8 cellular contexts compared by ENCODE assay signal in the genomic region with DNA sequence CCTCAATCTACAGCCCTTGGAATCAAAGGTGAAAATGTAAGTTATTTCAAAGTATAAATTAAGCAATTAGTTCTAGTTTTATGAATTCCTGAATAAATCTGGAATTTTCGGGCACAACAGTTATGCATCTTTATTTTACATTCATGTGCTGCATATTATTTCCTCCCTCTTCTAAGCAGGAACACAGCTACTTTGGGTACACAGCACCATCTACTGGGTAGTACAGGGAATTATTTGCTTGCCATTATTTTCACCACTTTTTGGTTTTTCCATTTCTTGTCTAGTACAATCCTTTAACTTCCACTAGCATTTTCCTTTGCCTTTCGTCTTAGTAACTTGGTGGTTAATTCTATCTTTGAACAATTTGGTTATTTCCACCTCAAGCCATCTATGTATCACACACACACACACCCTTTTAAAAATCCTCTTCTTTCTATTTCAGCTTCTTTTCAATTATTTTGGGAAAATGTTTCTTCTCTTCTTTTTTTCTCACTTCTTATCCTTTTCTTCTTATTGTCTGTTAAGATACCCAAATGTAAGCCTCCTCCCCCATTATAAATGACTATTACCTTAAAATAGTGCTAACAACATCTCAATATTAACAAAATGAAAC.
DNase-seq lines count a peak whose midpoint lies in the region; ATAC-seq and TF ChIP-seq lines count a peak whose summit lies in the region.

No MANE protein-coding gene starts in this region.

- ATAC-seq in right cardiac atrium = no peak
- ATAC-seq in CD4-positive, alpha-beta T cell (ENCODE audit: poor library complexity) = no peak

- no peaks in the 10 kb centered on the region for H3K4me1 Mint-ChIP-seq in CD4-positive, alpha-beta T cell (ENCODE audit: low read depth)

- DNase-seq in left ventricle myocardium inferior (no peak), right cardiac atrium (no peak), NCI-H146 (lab: John Stamatoyannopoulos, UW) (peak; percentile 10), amniotic stem cell (lab: John Stamatoyannopoulos, UW) (peak; percentile 12), lung microvascular endothelial cell (ENCODE audit: low read depth in 2 of 2) (peak; percentile 45 to 85), cortex of kidney (lab: John Stamatoyannopoulos, UW) (no peak)
- no peak for DNase-seq in CD4-positive, alpha-beta T cell
- no peak for DNase-seq in stimulated activated CD4-positive, alpha-beta T cell treated with anti-CD3 and anti-CD28 coated beads, Interleukin-2, amount 100 ng/mL, for 24 hours

- H3K4me3 ChIP-seq in left ventricle myocardium inferior = no peak overlapping the region
- H3K4me3 ChIP-seq in right cardiac atrium (ENCODE audit: low read length) = no peak overlapping the region

- POLR2A ChIA-PET in CD4-positive, alpha-beta T cell (lab: Charles Lee) = no interaction called here

- intact Hi-C loops in left ventricle myocardium inferior (cut with micrococcal nuclease) (loop anchor here (5.0 to 10.0 kb wide), 2 partner anchors 338 to 406 kb away; no protein-coding TSS in a partner anchor), right cardiac atrium (cut with DNase I) (loop anchor here in 2 of 4 donors (10.0 kb wide), 2 partner anchors 328 to 338 kb away; no protein-coding TSS in a partner anchor)
- intact Hi-C loops in CD4-positive, alpha-beta T cell (cut with DNase I, micrococcal nuclease) = no loop called here

- H3K36me3 Mint-ChIP-seq in CD4-positive, alpha-beta T cell (ENCODE audit: low read depth) = no peaks in the 10 kb centered on the region

- no peaks in the 10 kb centered on the region for H3K36me3 ChIP-seq in left ventricle myocardium inferior

- H3K27ac ChIP-seq in left ventricle myocardium inferior (replicated peaks) (no peak overlapping the region), right cardiac atrium (ENCODE audit: low read length) (no peak overlapping the region)
- no peak overlapping the region for H3K27ac ChIP-seq in CD4-positive, alpha-beta T cell (ENCODE audit: low read depth, low read length)

- peaks cover 20% of the 10 kb centered on the region for H3K9me3 Mint-ChIP-seq in CD4-positive, alpha-beta T cell

- 23% methylated on average over 2 of the region's 2 CpGs for WGBS in right cardiac atrium

- H3K4me1 ChIP-seq in left ventricle myocardium inferior (no peaks in the 10 kb centered on the region), right cardiac atrium (ENCODE audit: control insufficient read depth, insufficient read depth, low read length) (no peaks in the 10 kb centered on the region)

- peaks cover 19% of the 10 kb centered on the region for H3K9me3 ChIP-seq in left ventricle myocardium inferior (replicated peaks)
- no peaks in the 10 kb centered on the region for H3K9me3 ChIP-seq in right cardiac atrium (ENCODE audit: control insufficient read depth, low read length)
- H3K9me3 ChIP-seq in CD4-positive, alpha-beta T cell (ENCODE audit: control insufficient read depth, low read length) = peaks cover 15% of the 10 kb centered on the region

- H3K27me3 ChIP-seq in left ventricle myocardium inferior (ENCODE audit: low read depth) (no peaks in the 10 kb centered on the region), right cardiac atrium (ENCODE audit: control insufficient read depth, insufficient read depth) (no peaks in the 10 kb centered on the region)
- H3K27me3 ChIP-seq in CD4-positive, alpha-beta T cell (ENCODE audit: control insufficient read depth, insufficient read depth, low read length) = no peaks in the 10 kb centered on the region

- H3K27me3 Mint-ChIP-seq in CD4-positive, alpha-beta T cell = peaks cover 19% of the 10 kb centered on the region

- H3K4me3 Mint-ChIP-seq in CD4-positive, alpha-beta T cell = no peak overlapping the region

- CTCF ChIA-PET in CD4-positive, alpha-beta T cell (lab: Charles Lee) = no interaction called here

- no peak overlapping the region for H3K27ac Mint-ChIP-seq in CD4-positive, alpha-beta T cell

- peak; percentile 37 for TF ChIP-seq CTCF in left ventricle myocardium inferior (IDR thresholded peaks at IDR 0.05; ENCODE audit: borderline replicate concordance)
- no peak for TF ChIP-seq CTCF in CD4-positive, alpha-beta T cell (IDR thresholded peaks at IDR 0.05)

Comparison
In these comparisons a context has a peak if more than half of its experiments do, and no peak if none do; other contexts are left out.
1. DNase-seq: peak in NCI-H146 (single experiment), amniotic stem cell (single experiment) and lung microvascular endothelial cell (2 of 2); none in left ventricle myocardium inferior (single experiment), right cardiac atrium (0 of 3), CD4-positive, alpha-beta T cell (0 of 10), cortex of kidney (single experiment) and stimulated activated CD4-positive, alpha-beta T cell treated with anti-CD3 and anti-CD28 coated beads, Interleukin-2, amount 100 ng/mL, for 24 hours (0 of 2).